1 cellular context compared by ENCODE assay signal in the genomic region with DNA sequence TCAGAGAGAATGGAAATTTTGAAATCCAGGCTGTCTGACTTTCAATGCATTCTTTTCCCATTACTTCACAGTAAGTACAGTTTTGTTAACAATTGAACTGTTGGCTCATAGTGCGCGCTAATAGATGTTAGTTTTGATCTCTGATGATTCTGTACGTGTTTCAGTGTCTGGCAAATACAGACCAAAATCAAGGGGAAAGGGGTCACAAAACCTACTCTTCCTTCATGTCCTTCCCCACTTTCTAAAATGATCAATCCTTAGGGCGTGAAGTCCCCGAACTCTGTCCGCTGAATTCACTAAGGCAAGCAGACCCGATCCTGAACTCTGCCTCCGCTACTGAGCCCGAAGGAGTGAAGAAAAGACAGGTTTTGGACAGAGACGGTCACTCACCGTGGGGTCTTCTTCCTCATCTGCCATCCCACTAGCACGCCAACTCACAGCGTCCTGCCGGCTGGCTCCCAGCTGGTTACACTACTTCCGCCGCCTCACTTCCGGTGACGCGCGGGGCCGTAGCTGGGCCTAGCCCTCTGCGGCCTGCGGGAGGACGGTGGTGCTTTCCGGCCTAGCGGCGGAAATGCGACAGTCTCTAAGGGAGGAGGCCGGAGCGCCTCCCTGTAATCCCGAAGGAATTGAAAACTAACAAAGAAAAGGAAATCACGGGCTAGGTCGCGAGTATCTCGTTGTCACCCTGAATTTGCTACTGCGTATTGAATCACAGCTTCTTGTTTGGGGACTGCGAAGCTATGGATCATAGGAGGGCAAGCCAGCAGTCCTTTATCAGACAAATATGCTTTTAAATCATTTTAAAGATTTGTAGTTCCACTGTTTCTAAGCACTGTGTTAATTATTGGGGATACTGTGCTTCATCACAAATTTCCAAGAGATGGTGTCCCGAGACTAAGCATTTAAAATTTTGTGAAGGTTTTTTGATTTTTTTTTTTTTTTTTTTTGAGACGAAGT.
TF ChIP-seq lines count a peak whose summit lies in the region.

A gene with protein sequence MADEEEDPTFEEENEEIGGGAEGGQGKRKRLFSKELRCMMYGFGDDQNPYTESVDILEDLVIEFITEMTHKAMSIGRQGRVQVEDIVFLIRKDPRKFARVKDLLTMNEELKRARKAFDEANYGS (minus strand): TSS at position 473 of the 960 bp plus-strand sequence. CDS start 56 bp downstream, at position 417.

TF ChIP-seq in K562, 482 proteins besides CTCF, POLR2A, EP300 and RAD21 (continued from another document and continues in another):
- TF ChIP-seq ID3 (CRISPR knock-in tag; IDR thresholded peaks at IDR 0.05) (no peak), ID3 (tag; IDR thresholded peaks at IDR 0.05) (no peak), EWSR1 (IDR thresholded peaks at IDR 0.05; ENCODE audit: borderline replicate concordance, low read depth, partially characterized antibody) (no peak), MXI1 (IDR thresholded peaks at IDR 0.05; ENCODE audit: low read depth, low read length) (peak; percentile 73), HNRNPL (IDR thresholded peaks at IDR 0.05; ENCODE audit: low read depth, low read length) (no peak), CREB1 (IDR thresholded peaks at IDR 0.05) (peak; percentile 92), CREB1 (CRISPR knock-in tag; IDR thresholded peaks at IDR 0.05) (peak; percentile 88), SAP30 (IDR thresholded peaks at IDR 0.05; ENCODE audit: borderline replicate concordance, insufficient read depth, low read depth, low read length, poor library complexity, severe bottlenecking) (peak; percentile 99), U2AF2 (optimal IDR thresholded peaks at IDR 0.05; ENCODE audit: low read depth, low read length) (no peak), MBD2 (IDR thresholded peaks at IDR 0.05; ENCODE audit: borderline replicate concordance, low read depth) (peak; percentile 87), FOXK1 (CRISPR knock-in tag; IDR thresholded peaks at IDR 0.05; ENCODE audit: borderline replicate concordance) (no peak), ZNF583 (CRISPR knock-in tag; IDR thresholded peaks at IDR 0.05) (no peak), RFX7 (CRISPR knock-in tag; IDR thresholded peaks at IDR 0.05) (no peak), ETV5 (CRISPR knock-in tag; IDR thresholded peaks at IDR 0.05; ENCODE audit: low read depth) (peak; percentile 97), GTF3C2 (IDR thresholded peaks at IDR 0.05; ENCODE audit: borderline replicate concordance, extremely low read depth, insufficient read length) (no peak), KDM4B (IDR thresholded peaks at IDR 0.05; ENCODE audit: borderline replicate concordance in 2 of 2, low read depth in 1 of 2) (peak in 1 of 2 experiments; percentile 95; a peak in 2 of 4 replicates), MCM3 (IDR thresholded peaks at IDR 0.05) (no peak), ZNF280B (CRISPR knock-in tag; IDR thresholded peaks at IDR 0.05) (no peak), PCBP1 (IDR thresholded peaks at IDR 0.05; ENCODE audit: low read depth, low read length, poor library complexity, severe bottlenecking) (no peak), ELF4 (CRISPR knock-in tag; IDR thresholded peaks at IDR 0.05) (peak; percentile 34; the same call in 1 of the 2 replicates), SIN3A (IDR thresholded peaks at IDR 0.05; ENCODE audit: borderline replicate concordance in 2 of 2, control insufficient read depth in 1 of 2, low read depth in 2 of 2, low read length in 2 of 2) (peak; percentile 99 to 100), TRIM24 (IDR thresholded peaks at IDR 0.05) (peak in 1 of 2 experiments; percentile 64; a peak in 1 of 4 replicates), NCOA4 (IDR thresholded peaks at IDR 0.05; ENCODE audit: partially characterized antibody) (no peak), PKNOX1 (IDR thresholded peaks at IDR 0.05) (peak; percentile 72), ARHGAP35 (IDR thresholded peaks at IDR 0.05; ENCODE audit: partially characterized antibody) (no peak), NCOA6 (IDR thresholded peaks at IDR 0.05) (no peak), SP2 (IDR thresholded peaks at IDR 0.05; ENCODE audit: extremely low read depth, low read depth, low read length, poor library complexity, severe bottlenecking) (no peak), ZNF445 (CRISPR knock-in tag; IDR thresholded peaks at IDR 0.05; ENCODE audit: low read depth) (no peak), MEIS2 (IDR thresholded peaks at IDR 0.05; ENCODE audit: partially characterized antibody) (no peak), MCM2 (IDR thresholded peaks at IDR 0.05; ENCODE audit: low read depth) (no peak), POU5F1 (IDR thresholded peaks at IDR 0.05; ENCODE audit: borderline replicate concordance, low read depth, low read length, partially characterized antibody) (no peak)
- TF ChIP-seq, protein P1, sequence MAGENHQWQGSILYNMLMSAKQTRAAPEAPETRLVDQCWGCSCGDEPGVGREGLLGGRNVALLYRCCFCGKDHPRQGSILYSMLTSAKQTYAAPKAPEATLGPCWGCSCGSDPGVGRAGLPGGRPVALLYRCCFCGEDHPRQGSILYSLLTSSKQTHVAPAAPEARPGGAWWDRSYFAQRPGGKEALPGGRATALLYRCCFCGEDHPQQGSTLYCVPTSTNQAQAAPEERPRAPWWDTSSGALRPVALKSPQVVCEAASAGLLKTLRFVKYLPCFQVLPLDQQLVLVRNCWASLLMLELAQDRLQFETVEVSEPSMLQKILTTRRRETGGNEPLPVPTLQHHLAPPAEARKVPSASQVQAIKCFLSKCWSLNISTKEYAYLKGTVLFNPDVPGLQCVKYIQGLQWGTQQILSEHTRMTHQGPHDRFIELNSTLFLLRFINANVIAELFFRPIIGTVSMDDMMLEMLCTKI (IDR thresholded peaks at IDR 0.05; ENCODE audit: partially characterized antibody), result no peak
- TF ChIP-seq, protein P2, sequence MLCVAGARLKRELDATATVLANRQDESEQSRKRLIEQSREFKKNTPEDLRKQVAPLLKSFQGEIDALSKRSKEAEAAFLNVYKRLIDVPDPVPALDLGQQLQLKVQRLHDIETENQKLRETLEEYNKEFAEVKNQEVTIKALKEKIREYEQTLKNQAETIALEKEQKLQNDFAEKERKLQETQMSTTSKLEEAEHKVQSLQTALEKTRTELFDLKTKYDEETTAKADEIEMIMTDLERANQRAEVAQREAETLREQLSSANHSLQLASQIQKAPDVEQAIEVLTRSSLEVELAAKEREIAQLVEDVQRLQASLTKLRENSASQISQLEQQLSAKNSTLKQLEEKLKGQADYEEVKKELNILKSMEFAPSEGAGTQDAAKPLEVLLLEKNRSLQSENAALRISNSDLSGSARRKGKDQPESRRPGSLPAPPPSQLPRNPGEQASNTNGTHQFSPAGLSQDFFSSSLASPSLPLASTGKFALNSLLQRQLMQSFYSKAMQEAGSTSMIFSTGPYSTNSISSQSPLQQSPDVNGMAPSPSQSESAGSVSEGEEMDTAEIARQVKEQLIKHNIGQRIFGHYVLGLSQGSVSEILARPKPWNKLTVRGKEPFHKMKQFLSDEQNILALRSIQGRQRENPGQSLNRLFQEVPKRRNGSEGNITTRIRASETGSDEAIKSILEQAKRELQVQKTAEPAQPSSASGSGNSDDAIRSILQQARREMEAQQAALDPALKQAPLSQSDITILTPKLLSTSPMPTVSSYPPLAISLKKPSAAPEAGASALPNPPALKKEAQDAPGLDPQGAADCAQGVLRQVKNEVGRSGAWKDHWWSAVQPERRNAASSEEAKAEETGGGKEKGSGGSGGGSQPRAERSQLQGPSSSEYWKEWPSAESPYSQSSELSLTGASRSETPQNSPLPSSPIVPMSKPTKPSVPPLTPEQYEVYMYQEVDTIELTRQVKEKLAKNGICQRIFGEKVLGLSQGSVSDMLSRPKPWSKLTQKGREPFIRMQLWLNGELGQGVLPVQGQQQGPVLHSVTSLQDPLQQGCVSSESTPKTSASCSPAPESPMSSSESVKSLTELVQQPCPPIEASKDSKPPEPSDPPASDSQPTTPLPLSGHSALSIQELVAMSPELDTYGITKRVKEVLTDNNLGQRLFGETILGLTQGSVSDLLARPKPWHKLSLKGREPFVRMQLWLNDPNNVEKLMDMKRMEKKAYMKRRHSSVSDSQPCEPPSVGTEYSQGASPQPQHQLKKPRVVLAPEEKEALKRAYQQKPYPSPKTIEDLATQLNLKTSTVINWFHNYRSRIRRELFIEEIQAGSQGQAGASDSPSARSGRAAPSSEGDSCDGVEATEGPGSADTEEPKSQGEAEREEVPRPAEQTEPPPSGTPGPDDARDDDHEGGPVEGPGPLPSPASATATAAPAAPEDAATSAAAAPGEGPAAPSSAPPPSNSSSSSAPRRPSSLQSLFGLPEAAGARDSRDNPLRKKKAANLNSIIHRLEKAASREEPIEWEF (CRISPR knock-in tag; IDR thresholded peaks at IDR 0.05), result no peak
- TF ChIP-seq, protein P3, sequence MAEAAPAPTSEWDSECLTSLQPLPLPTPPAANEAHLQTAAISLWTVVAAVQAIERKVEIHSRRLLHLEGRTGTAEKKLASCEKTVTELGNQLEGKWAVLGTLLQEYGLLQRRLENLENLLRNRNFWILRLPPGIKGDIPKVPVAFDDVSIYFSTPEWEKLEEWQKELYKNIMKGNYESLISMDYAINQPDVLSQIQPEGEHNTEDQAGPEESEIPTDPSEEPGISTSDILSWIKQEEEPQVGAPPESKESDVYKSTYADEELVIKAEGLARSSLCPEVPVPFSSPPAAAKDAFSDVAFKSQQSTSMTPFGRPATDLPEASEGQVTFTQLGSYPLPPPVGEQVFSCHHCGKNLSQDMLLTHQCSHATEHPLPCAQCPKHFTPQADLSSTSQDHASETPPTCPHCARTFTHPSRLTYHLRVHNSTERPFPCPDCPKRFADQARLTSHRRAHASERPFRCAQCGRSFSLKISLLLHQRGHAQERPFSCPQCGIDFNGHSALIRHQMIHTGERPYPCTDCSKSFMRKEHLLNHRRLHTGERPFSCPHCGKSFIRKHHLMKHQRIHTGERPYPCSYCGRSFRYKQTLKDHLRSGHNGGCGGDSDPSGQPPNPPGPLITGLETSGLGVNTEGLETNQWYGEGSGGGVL (CRISPR knock-in tag; IDR thresholded peaks at IDR 0.05), result no peak
- TF ChIP-seq, protein P4, sequence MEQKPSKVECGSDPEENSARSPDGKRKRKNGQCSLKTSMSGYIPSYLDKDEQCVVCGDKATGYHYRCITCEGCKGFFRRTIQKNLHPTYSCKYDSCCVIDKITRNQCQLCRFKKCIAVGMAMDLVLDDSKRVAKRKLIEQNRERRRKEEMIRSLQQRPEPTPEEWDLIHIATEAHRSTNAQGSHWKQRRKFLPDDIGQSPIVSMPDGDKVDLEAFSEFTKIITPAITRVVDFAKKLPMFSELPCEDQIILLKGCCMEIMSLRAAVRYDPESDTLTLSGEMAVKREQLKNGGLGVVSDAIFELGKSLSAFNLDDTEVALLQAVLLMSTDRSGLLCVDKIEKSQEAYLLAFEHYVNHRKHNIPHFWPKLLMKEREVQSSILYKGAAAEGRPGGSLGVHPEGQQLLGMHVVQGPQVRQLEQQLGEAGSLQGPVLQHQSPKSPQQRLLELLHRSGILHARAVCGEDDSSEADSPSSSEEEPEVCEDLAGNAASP (IDR thresholded peaks at IDR 0.05), result no peak
- TF ChIP-seq, protein P5, sequence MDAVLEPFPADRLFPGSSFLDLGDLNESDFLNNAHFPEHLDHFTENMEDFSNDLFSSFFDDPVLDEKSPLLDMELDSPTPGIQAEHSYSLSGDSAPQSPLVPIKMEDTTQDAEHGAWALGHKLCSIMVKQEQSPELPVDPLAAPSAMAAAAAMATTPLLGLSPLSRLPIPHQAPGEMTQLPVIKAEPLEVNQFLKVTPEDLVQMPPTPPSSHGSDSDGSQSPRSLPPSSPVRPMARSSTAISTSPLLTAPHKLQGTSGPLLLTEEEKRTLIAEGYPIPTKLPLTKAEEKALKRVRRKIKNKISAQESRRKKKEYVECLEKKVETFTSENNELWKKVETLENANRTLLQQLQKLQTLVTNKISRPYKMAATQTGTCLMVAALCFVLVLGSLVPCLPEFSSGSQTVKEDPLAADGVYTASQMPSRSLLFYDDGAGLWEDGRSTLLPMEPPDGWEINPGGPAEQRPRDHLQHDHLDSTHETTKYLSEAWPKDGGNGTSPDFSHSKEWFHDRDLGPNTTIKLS (IDR thresholded peaks at IDR 0.05; ENCODE audit: borderline replicate concordance, low read depth), result peak; percentile 91
